Comparison of ENCODE assay signal across 8 cellular contexts in the genomic region with DNA sequence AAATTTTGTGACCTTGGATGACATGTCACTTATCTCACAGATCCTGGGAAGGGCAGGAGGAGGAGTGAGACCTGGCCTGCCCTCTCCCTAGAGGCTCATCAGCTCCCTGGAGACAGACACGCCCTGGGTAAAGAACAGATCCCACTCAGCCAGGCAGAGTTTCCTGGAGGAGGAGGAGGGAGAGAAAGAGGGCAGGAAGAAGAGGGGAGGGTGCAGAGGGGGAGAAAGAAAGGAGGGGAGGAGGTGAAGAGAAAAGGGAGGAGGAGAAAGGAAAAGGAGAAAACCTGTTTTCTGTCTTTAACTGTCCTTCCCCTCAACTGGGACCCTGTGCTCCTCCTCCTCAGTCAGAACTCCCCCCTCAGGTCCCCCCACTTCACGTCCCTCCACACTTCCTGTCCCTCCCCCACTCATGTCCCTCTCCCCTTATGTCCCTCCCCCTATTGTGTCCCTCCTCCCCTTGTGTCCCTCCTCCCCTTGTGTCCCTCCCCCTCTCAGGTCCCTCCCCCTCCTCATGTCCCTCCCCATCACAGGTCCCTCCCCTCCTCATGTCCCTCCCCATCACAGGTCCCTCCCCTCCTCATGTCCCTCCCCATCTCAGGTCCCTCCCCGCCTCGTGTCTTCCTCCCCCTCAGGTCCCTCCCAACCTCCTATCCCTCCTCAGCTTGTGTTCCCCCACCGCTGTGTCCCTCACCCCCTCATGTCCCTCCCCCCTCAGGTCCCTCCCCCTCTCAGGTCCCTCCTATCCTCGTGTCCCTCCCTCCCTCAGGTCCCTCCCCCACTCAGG. TPM values are rescaled to one million over a fixed set of nuclear protein-coding genes. Genes with fewer than 3 reads are reported as not detected.
A peak's percentile ranks its signal among the peaks of the same experiment; 100 is the strongest.
DNase-seq lines count a peak whose midpoint lies in the region; FAIRE-seq and TF ChIP-seq lines count a peak whose summit lies in the region.

No MANE protein-coding gene starts in this region.

- FAIRE-seq in bronchial epithelial cell (lab: Jason Lieb, UNC) = no peak
- FAIRE-seq in frontal cortex (lab: Jason Lieb, UNC) = no peak

- H3K4me1 Mint-ChIP-seq in activated naive CD4-positive, alpha-beta T cell treated with anti-CD3 and anti-CD28 coated beads, Interleukin-2, amount 10 ng/mL, durations not matched to agents 7 days and 5 days = no peaks in the 10 kb centered on the region

- TF ChIP-seq CTCF in bronchial epithelial cell (IDR thresholded peaks at IDR 0.05; ENCODE audit: insufficient read depth, low read length, severe bottlenecking) = no peak

- no peak overlapping the region for H3K4me3 ChIP-seq in bronchial epithelial cell (ENCODE audit: low read depth, low read length)

- CTCF ChIA-PET in activated naive CD4-positive, alpha-beta T cell treated with anti-CD3 and anti-CD28 coated beads, Interleukin-2, amount 10 ng/mL, durations not matched to agents 7 days and 5 days (lab: Charles Lee) = no interaction called here

- no peaks in the 10 kb centered on the region for H3K9me3 Mint-ChIP-seq in activated naive CD4-positive, alpha-beta T cell treated with anti-CD3 and anti-CD28 coated beads, Interleukin-2, amount 10 ng/mL, durations not matched to agents 7 days and 5 days

- no peaks in the 10 kb centered on the region for H3K36me3 Mint-ChIP-seq in activated naive CD4-positive, alpha-beta T cell treated with anti-CD3 and anti-CD28 coated beads, Interleukin-2, amount 10 ng/mL, durations not matched to agents 7 days and 5 days

- no peak overlapping the region for H3K4me3 Mint-ChIP-seq in activated naive CD4-positive, alpha-beta T cell treated with anti-CD3 and anti-CD28 coated beads, Interleukin-2, amount 10 ng/mL, durations not matched to agents 7 days and 5 days

- peak; percentile 27 for DNase-seq in activated naive CD4-positive, alpha-beta T cell treated with anti-CD3 and anti-CD28 coated beads, Interleukin-2, amount 10 ng/mL, durations not matched to agents 7 days and 5 days
- no peak for DNase-seq in activated naive CD4-positive, alpha-beta T cell treated with Interleukin-2 at 50 U/mL for 16 hours
- DNase-seq in NCI-H69 (lab: John Stamatoyannopoulos, UW) (peak; percentile 99), bronchial epithelial cell (ENCODE audit: low read depth) (peak; percentile 68), posterior vena cava (ENCODE audit: low spot score) (peak; percentile 61), GM19238 (ENCODE audit: insufficient read length, low spot score) (no peak), frontal cortex (ENCODE audit: low spot score in 2 of 2) (no peak)
- no peak for DNase-seq in central memory CD4-positive, alpha-beta T cell

- intact Hi-C loops in posterior vena cava (cut with DNase I) = no loop called here

- H3K27me3 ChIP-seq in bronchial epithelial cell (ENCODE audit: control insufficient read depth, insufficient read depth, low read length) = peaks cover 2% of the 10 kb centered on the region

- H3K27ac Mint-ChIP-seq in activated naive CD4-positive, alpha-beta T cell treated with anti-CD3 and anti-CD28 coated beads, Interleukin-2, amount 10 ng/mL, durations not matched to agents 7 days and 5 days = no peak overlapping the region

- no peaks in the 10 kb centered on the region for H3K36me3 ChIP-seq in bronchial epithelial cell (ENCODE audit: control insufficient read depth, insufficient read depth, low read length)

- peaks cover 10% of the 10 kb centered on the region for H3K27me3 Mint-ChIP-seq in activated naive CD4-positive, alpha-beta T cell treated with anti-CD3 and anti-CD28 coated beads, Interleukin-2, amount 10 ng/mL, durations not matched to agents 7 days and 5 days

RNA-seq across cellular contexts. Expression of gene CGNL1, which starts 52.3 kb away (rescaled TPM):
- total RNA-seq in bronchial epithelial cell (0.53 and 1.5 TPM in 2 replicates), posterior vena cava (10 to 100 TPM; 20.0 to 24.4 TPM), frontal cortex (5.7 TPM)

Comparison
In these comparisons a context has a peak if more than half of its experiments do, and no peak if none do; other contexts are left out.
1. DNase-seq: peak in activated naive CD4-positive, alpha-beta T cell treated with anti-CD3 and anti-CD28 coated beads, Interleukin-2, amount 10 ng/mL, durations not matched to agents 7 days and 5 days (single experiment), NCI-H69 (single experiment), bronchial epithelial cell (single experiment) and posterior vena cava (single experiment); none in activated naive CD4-positive, alpha-beta T cell treated with Interleukin-2 at 50 U/mL for 16 hours (single experiment), central memory CD4-positive, alpha-beta T cell (single experiment), GM19238 (single experiment) and frontal cortex (0 of 2).